Comparison of ENCODE assay signal across 11 cellular contexts in the genomic region with DNA sequence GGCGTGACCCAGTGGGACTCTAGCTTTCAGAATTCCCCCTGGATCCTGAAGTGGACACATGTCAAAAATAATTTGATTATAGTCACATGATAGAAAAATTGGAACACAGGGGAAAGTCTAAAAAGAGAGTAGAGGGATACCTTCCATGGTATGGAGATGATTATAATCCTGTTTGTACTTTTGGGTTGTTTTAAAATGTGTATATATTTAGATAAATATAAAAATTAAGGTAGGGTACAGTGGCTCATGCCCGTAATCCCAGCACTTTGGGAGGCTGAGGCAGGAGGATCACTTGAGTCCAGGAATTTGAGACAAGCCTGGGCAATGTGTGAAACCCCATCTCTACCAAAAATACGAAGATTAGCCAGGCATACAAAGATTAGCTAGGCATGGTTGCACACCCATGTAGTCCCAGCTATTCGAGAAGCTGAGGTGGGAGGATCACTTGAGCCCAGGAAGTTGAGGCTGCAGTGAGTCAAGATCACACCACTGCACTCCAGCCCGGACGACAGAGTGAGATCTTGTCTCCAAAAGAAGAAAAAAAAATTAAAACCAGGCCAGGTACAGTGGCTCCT. TPM values are rescaled to one million over a fixed set of nuclear protein-coding genes. Genes with fewer than 3 reads are reported as not detected.
A peak's percentile ranks its signal among the peaks of the same experiment; 100 is the strongest.
DNase-seq lines count a peak whose midpoint lies in the region; ATAC-seq and TF ChIP-seq lines count a peak whose summit lies in the region.
"Had no signal": no experiment of that assay in that cellular context is flagged by ENCODE, and none has a peak within 500 bp of the region (broad histone marks: within the 10 kb centered on the region; RNA-seq: fewer than 3 reads in every experiment).

No MANE protein-coding gene starts in this region.

- no peaks in the 10 kb centered on the region for H3K9me3 ChIP-seq in RWPE2 (ENCODE audit: severe bottlenecking)
- H3K9me3 ChIP-seq: SK-N-SH had no signal

- DNase-seq in RWPE2 (ENCODE audit: low spot score) (peak; percentile 41), naive B cell (no peak), inferior parietal cortex (ENCODE audit: extremely low spot score) (no peak), NCI-H510A (lab: John Stamatoyannopoulos, UW) (no peak), immature natural killer cell (no peak)
- DNase-seq: activated T-cell treated with anti-CD3 and anti-CD28 coated beads for 4 hours, SK-N-SH, substantia nigra had no signal

- H3K27me3 ChIP-seq in RWPE2 (ENCODE audit: insufficient read depth, poor library complexity, severe bottlenecking) = no peaks in the 10 kb centered on the region

- H3K27ac ChIP-seq in RWPE2 (ENCODE audit: poor library complexity, severe bottlenecking) = peak overlapping the region; percentile 24

- peaks cover 6% of the 10 kb centered on the region for H3K4me1 ChIP-seq in RWPE2 (ENCODE audit: insufficient read depth, poor library complexity, severe bottlenecking)

- H3K4me1 Mint-ChIP-seq in naive B cell (peaks cover 39 to 49% (median 46%) of the 10 kb centered on the region in 3 donors), immature natural killer cell (peaks cover 9 to 21% of the 10 kb centered on the region in 2 donors)

- H3K4me3 ChIP-seq in RWPE2 (ENCODE audit: severe bottlenecking) = no peak overlapping the region

- H3K36me3 Mint-ChIP-seq in naive B cell (no peaks in the 10 kb centered on the region), immature natural killer cell (no peaks in the 10 kb centered on the region)

- ATAC-seq in GM18861 (IDR thresholded peaks at IDR 0.05; ENCODE audit: unreplicated experiment) = peak; percentile 35
- peak; percentile 37 for ATAC-seq in HG02870 (IDR thresholded peaks at IDR 0.05; ENCODE audit: unreplicated experiment)
- peak; percentile 58 for ATAC-seq in RWPE2 (ENCODE audit: low read depth)
- ATAC-seq in naive B cell (ENCODE audit: low read depth in 2 of 2) = no peak

- peaks cover 2 to 10% (median 7%) of the 10 kb centered on the region in 3 donors for H3K27me3 Mint-ChIP-seq in naive B cell
- peaks cover 4 to 12% (median 12%) of the 10 kb centered on the region in 3 donors for H3K27me3 Mint-ChIP-seq in immature natural killer cell (ENCODE audit: low read depth in 3 of 3)

- H3K27ac Mint-ChIP-seq in naive B cell = peak overlapping the region in 3 of 6 donors; percentile 47 to 52 (median 47)
- no peak overlapping the region for H3K27ac Mint-ChIP-seq in immature natural killer cell

- H3K4me3 Mint-ChIP-seq in naive B cell (peak overlapping the region in 6 of 8 donors; percentile 32 to 92 (median 54)), immature natural killer cell (no peak overlapping the region)

- TF ChIP-seq CTCF in RWPE2 (IDR thresholded peaks at IDR 0.05; ENCODE audit: poor library complexity, severe bottlenecking) = no peak

- peaks cover 0 to 7% (median 0%) of the 10 kb centered on the region in 7 donors for H3K9me3 Mint-ChIP-seq in naive B cell
- H3K9me3 Mint-ChIP-seq in immature natural killer cell = no peaks in the 10 kb centered on the region
- H3K9me3 Mint-ChIP-seq: central memory CD8-positive, alpha-beta T cell had no signal

- no peaks in the 10 kb centered on the region for H3K36me3 ChIP-seq in RWPE2 (ENCODE audit: low read depth)

RNA-seq across cellular contexts. Expression of gene PAPLN, which starts 11.1 kb away (rescaled TPM):
- under 1 TPM in 5 of 6 donors, not detected in 1; 0.38 to 0.76 (median 0.59) TPM for polyA plus RNA-seq in naive B cell (ENCODE audit: low read depth in 6 of 6)
- polyA plus RNA-seq in immature natural killer cell = under 1 TPM in 2 of 3 donors, not detected in 1; 0.15 to 0.47 TPM

Comparison
In these comparisons a context has a peak if more than half of its experiments do, and no peak if none do; other contexts are left out.
1. ATAC-seq: peak in GM18861 (single experiment), HG02870 (single experiment) and RWPE2 (single experiment); none in naive B cell (0 of 2).
2. H3K4me3 Mint-ChIP-seq: peak in naive B cell (6 of 8); none in immature natural killer cell (0 of 5).